Comparison of ENCODE assay signal across 2 cellular contexts in the genomic region with DNA sequence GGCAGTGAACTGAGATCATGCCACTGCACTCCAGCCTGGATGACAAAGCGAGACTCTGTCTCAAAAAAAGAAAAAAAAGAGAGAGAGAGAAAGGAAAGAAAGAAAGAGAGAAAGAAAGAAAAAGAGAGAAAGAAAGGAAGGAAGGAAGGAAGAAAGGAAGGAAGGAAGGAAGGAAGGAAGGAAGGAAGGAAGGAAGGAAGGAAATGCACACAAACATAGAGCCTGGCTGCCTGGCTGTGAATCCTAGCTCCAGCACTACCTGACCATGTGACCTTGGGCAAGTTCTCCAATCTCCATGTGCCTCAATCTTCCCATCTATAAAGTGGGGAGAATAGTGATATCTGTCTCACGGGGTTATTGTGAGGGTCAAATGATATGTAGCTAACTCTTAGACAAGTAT. TPM values are rescaled to one million over a fixed set of nuclear protein-coding genes. Genes with fewer than 3 reads are reported as not detected.
"Had no signal": no experiment of that assay in that cellular context is flagged by ENCODE, and none has a peak within 500 bp of the region (broad histone marks: within the 10 kb centered on the region; RNA-seq: fewer than 3 reads in every experiment).

No MANE protein-coding gene starts in this region.

RNA-seq across cellular contexts. Expression of a gene that starts 34.0 kb away (rescaled TPM):
- total RNA-seq: H7, HFFc6 had no signal
